In genomic region chr15:70795311-70795665, GRCh38 we compare ENCODE assay signal across 11 cellular contexts. TPM values are rescaled to one million over a fixed set of nuclear protein-coding genes. Genes with fewer than 3 reads are reported as not detected.
DNase-seq lines count a peak whose midpoint lies in the region; ATAC-seq and TF ChIP-seq lines count a peak whose summit lies in the region.
"Had no signal": no experiment of that assay in that cellular context is flagged by ENCODE, and none has a peak within 500 bp of the region (broad histone marks: within the 10 kb centered on the region; RNA-seq: fewer than 3 reads in every experiment).

No MANE protein-coding gene starts in this region.

- peak overlapping the region; percentile 81 for H3K9ac ChIP-seq in SK-N-SH

- H3K4me1 ChIP-seq in SK-N-SH (ENCODE audit: control insufficient read depth in 1 of 2, insufficient read depth in 2 of 2, low read depth in 1 of 2, low read length in 1 of 2) (peaks cover 0 to 63% of the 10 kb centered on the region in 2 experiments; a peak in 3 of 4 replicates), gastrocnemius medialis (peaks cover 6 to 25% of the 10 kb centered on the region in 2 donors)
- H3K4me1 ChIP-seq in effector memory CD4-positive, alpha-beta T cell (ENCODE audit: control insufficient read depth, insufficient read depth, low read length, poor library complexity, severe bottlenecking): no peaks in the 10 kb centered on the region

- no peaks in the 10 kb centered on the region for H3K27me3 ChIP-seq in SK-N-SH (ENCODE audit: insufficient read depth)
- H3K27me3 ChIP-seq in gastrocnemius medialis: no peaks in the 10 kb centered on the region
- H3K27me3 ChIP-seq in effector memory CD4-positive, alpha-beta T cell (replicated peaks; ENCODE audit: control insufficient read depth, insufficient read depth, low read length, poor library complexity, severe bottlenecking): no peaks in the 10 kb centered on the region

- H3K4me3 ChIP-seq in SK-N-SH (ENCODE audit: low read depth in 2 of 2, low read length in 1 of 2) (peak overlapping the region in 1 of 2 experiments; percentile 26; a peak in 2 of 4 replicates), fibroblast of the aortic adventitia (ENCODE audit: low read depth, low read length) (peak overlapping the region; percentile 33), gastrocnemius medialis (no peak overlapping the region)
- H3K4me3 ChIP-seq in effector memory CD4-positive, alpha-beta T cell (ENCODE audit: insufficient read depth, low read depth, low read length, poor library complexity, severe bottlenecking): no peak overlapping the region

- TF ChIP-seq POLR2A in gastrocnemius medialis (IDR thresholded peaks at IDR 0.05): no peak

- H3K36me3 ChIP-seq in SK-N-SH (replicated peaks in 1 of 2; ENCODE audit: control insufficient read depth in 1 of 2, insufficient read depth in 2 of 2, low read length in 1 of 2) (no peaks in the 10 kb centered on the region), gastrocnemius medialis (no peaks in the 10 kb centered on the region)
- no peaks in the 10 kb centered on the region for H3K36me3 ChIP-seq in effector memory CD4-positive, alpha-beta T cell (ENCODE audit: control insufficient read depth, insufficient read depth, low read length)

- H2AFZ ChIP-seq in SK-N-SH (ENCODE audit: low read depth): no peak overlapping the region

- peak; percentile 96 for DNase-seq in EL
- DNase-seq in SK-N-SH: no peak
- peak; percentile 92 for DNase-seq in fibroblast of the aortic adventitia (ENCODE audit: low read depth)
- no peak for DNase-seq in gastrocnemius medialis
- DNase-seq in effector memory CD4-positive, alpha-beta T cell: no peak
- no peak for DNase-seq in posterior vena cava (ENCODE audit: low spot score)
- no peak for DNase-seq in NCI-H146 (lab: John Stamatoyannopoulos, UW)
- DNase-seq: activated CD4-positive, alpha-beta T cell treated with anti-CD3 and anti-CD28 coated beads for 1 hour; kidney; stimulated activated CD4-positive, alpha-beta T cell treated with anti-CD3 and anti-CD28 coated beads, Interleukin-2, amount 100 ng/mL, for 24 hours had no signal

- H3K4me2 ChIP-seq in SK-N-SH: peak overlapping the region; percentile 75

- peaks cover 57% of the 10 kb centered on the region for H3F3A ChIP-seq in SK-N-SH (replicated peaks; ENCODE audit: insufficient read depth)

- no peaks in the 10 kb centered on the region for H4K20me1 ChIP-seq in SK-N-SH (ENCODE audit: insufficient read depth)

- intact Hi-C loops in gastrocnemius medialis (cut with DNase I; ENCODE audit: low total_unique reads) (no loop called here), posterior vena cava (cut with DNase I) (no loop called here)

- peak overlapping the region; percentile 84 to 99; a peak in 3 of 4 replicates for H3K27ac ChIP-seq in SK-N-SH (ENCODE audit: low read depth in 2 of 2, low read length in 1 of 2)
- H3K27ac ChIP-seq in gastrocnemius medialis: peak overlapping the region; percentile 26 to 76 (median 41)
- H3K27ac ChIP-seq in effector memory CD4-positive, alpha-beta T cell (ENCODE audit: insufficient read depth, low read length, poor library complexity, severe bottlenecking): no peak overlapping the region

- TF ChIP-seq CTCF in SK-N-SH (IDR thresholded peaks at IDR 0.05) (no peak), fibroblast of the aortic adventitia (IDR thresholded peaks at IDR 0.05; ENCODE audit: insufficient read depth, low read length) (no peak), gastrocnemius medialis (IDR thresholded peaks at IDR 0.05 in 4 of 5, conservative IDR thresholded peaks at IDR 0.05 in 1 of 5) (no peak)

- CTCF ChIA-PET in SK-N-SH (lab: Yijun Ruan, JAX): interaction anchor here (0.8 kb wide), 1 partner anchor 17 kb away, joined by 8 read pairs; no protein-coding TSS in a partner anchor

- peaks cover 19% of the 10 kb centered on the region; the same call in 1 of the 2 replicates for H3K79me2 ChIP-seq in SK-N-SH (ENCODE audit: insufficient read depth)

- H3K9me2 ChIP-seq in SK-N-SH: no peaks in the 10 kb centered on the region

- ATAC-seq in gastrocnemius medialis: peak in 1 of 2 donors; percentile 59
- ATAC-seq in HG03439 (IDR thresholded peaks at IDR 0.05; ENCODE audit: unreplicated experiment): no peak

- peak; percentile 35 to 96; a peak in 2 of 4 replicates for TF ChIP-seq EP300 in SK-N-SH (IDR thresholded peaks at IDR 0.05; ENCODE audit: borderline replicate concordance in 1 of 2, low read depth in 1 of 2, low read length in 1 of 2)

- TF ChIP-seq RAD21 in SK-N-SH (IDR thresholded peaks at IDR 0.05; ENCODE audit: low read length): no peak

- H3K9me3 ChIP-seq in SK-N-SH (no peaks in the 10 kb centered on the region), gastrocnemius medialis (no peaks in the 10 kb centered on the region)
- H3K9me3 ChIP-seq in effector memory CD4-positive, alpha-beta T cell (ENCODE audit: control insufficient read depth, low read length): no peaks in the 10 kb centered on the region

- 5% methylated on average over 2 of the region's 2 CpGs for WGBS in SK-N-SH (ENCODE audit: low lambda C conversion rate)

- in situ Hi-C loops in gastrocnemius medialis (cut with MboI; ENCODE audit: low sequenced_read_pairs in 4 of 4): no loop called here

- POLR2A ChIA-PET in SK-N-SH (lab: Yijun Ruan, JAX): interaction anchor here (0.5 to 0.7 kb wide), 2 partner anchors 46 to 60 kb away, joined by 3 to 5 read pairs; no protein-coding TSS in a partner anchor

TF ChIP-seq in SK-N-SH, 30 proteins besides CTCF, POLR2A, EP300 and RAD21 (continues in another document):
- TF ChIP-seq FOXM1 (IDR thresholded peaks at IDR 0.05; ENCODE audit: low read depth) (no peak), CHD2 (IDR thresholded peaks at IDR 0.05; ENCODE audit: low read length, partially characterized antibody) (no peak), FOSL2 (IDR thresholded peaks at IDR 0.05; ENCODE audit: borderline replicate concordance, low read depth) (peak; percentile 97), REST (IDR thresholded peaks at IDR 0.05; ENCODE audit: low read depth, low read length) (peak; percentile 26; the same call in 1 of the 2 replicates), YY1 (IDR thresholded peaks at IDR 0.05; ENCODE audit: low read depth) (peak; percentile 63; the same call in 1 of the 2 replicates), USF1 (IDR thresholded peaks at IDR 0.05; ENCODE audit: borderline replicate concordance, low read depth) (no peak), TAF1 (IDR thresholded peaks at IDR 0.05; ENCODE audit: borderline replicate concordance, low read depth, low read length) (peak; percentile 55; the same call in 1 of the 2 replicates), FOXJ3 (CRISPR knock-in tag; IDR thresholded peaks at IDR 0.05) (no peak), TEAD4 (IDR thresholded peaks at IDR 0.05; ENCODE audit: borderline replicate concordance, insufficient read depth) (peak; percentile 91), JUND (IDR thresholded peaks at IDR 0.05) (peak; percentile 93), TCF12 (IDR thresholded peaks at IDR 0.05) (peak; percentile 93)

RNA-seq across cellular contexts. Expression of gene UACA, which starts 31.9 kb away (rescaled TPM):
- 35.9 and 57.1 TPM in 2 replicates for polyA plus RNA-seq in SK-N-SH (2012; rRNA removed)
- 21.5 and 27.6 TPM in 2 replicates for polyA plus RNA-seq in SK-N-SH (2012; cell fraction: cytosol; rRNA removed)
- polyA plus RNA-seq in SK-N-SH (2012; cell fraction: nucleus; rRNA removed): 156 and 175 TPM in 2 replicates
- total RNA-seq in fibroblast of the aortic adventitia (ENCODE audit: low replicate concordance) (106 and 149 TPM in 2 replicates), gastrocnemius medialis (100 to 1,000 TPM; 101 to 192 (median 127) TPM), posterior vena cava (100 to 1,000 TPM in 1 of 2 donors, 10 to 100 TPM in 1; 86.6 to 114 TPM)

RNA-seq across cellular contexts. Expression of gene LARP6, which starts 58.7 kb away (rescaled TPM):
- 193 and 236 TPM in 2 replicates for polyA plus RNA-seq in SK-N-SH (2012; rRNA removed)
- 223 and 271 TPM in 2 replicates for polyA plus RNA-seq in SK-N-SH (2012; cell fraction: cytosol; rRNA removed)
- 118 and 123 TPM in 2 replicates for polyA plus RNA-seq in SK-N-SH (2012; cell fraction: nucleus; rRNA removed)
- total RNA-seq in fibroblast of the aortic adventitia (ENCODE audit: low replicate concordance) (55.9 and 68.1 TPM in 2 replicates), gastrocnemius medialis (10 to 100 TPM; 10.0 to 20.6 (median 13.9) TPM), posterior vena cava (10 to 100 TPM; 38.0 to 44.7 TPM)

Comparison
In these comparisons a context has a peak if more than half of its experiments do, and no peak if none do; other contexts are left out.
1. DNase-seq: peak in EL (single experiment) and fibroblast of the aortic adventitia (single experiment); none in SK-N-SH (single experiment), gastrocnemius medialis (0 of 2), effector memory CD4-positive, alpha-beta T cell (0 of 3), posterior vena cava (single experiment) and NCI-H146 (single experiment).